1 cellular context compared by ENCODE assay signal in genomic region chr6:144912474-144912873, GRCh38.
TF ChIP-seq lines count a peak whose summit lies in the region.

No MANE protein-coding gene starts in this region.

TF ChIP-seq in H1, 55 proteins besides CTCF, POLR2A, EP300 and RAD21:
- TF ChIP-seq GTF2F1 (IDR thresholded peaks at IDR 0.05; ENCODE audit: borderline replicate concordance, low read depth, low read length) (no peak), POLR2AphosphoS5 (IDR thresholded peaks at IDR 0.05; ENCODE audit: low read depth, low read length) (no peak), POU5F1 (IDR thresholded peaks at IDR 0.05; ENCODE audit: low read depth, low read length) (no peak), RXRA (IDR thresholded peaks at IDR 0.05; ENCODE audit: insufficient read depth, low read depth, low read length) (no peak), CBX8 (IDR thresholded peaks at IDR 0.05; ENCODE audit: borderline replicate concordance, low read depth, low read length) (no peak), BACH1 (IDR thresholded peaks at IDR 0.05; ENCODE audit: low read length) (no peak), TAF1 (IDR thresholded peaks at IDR 0.05; ENCODE audit: low read depth, low read length) (no peak)
